ENCODE assay signal across 26 cellular contexts in genomic region chr14:94559638-94560290, GRCh38. TPM values are rescaled to one million over a fixed set of nuclear protein-coding genes. Genes with fewer than 3 reads are reported as not detected.
"Had no signal": no experiment of that assay in that cellular context is flagged by ENCODE, and none has a peak within 500 bp of the region (broad histone marks: within the 10 kb centered on the region; RNA-seq: fewer than 3 reads in every experiment).

No MANE protein-coding gene starts in this region.

- FAIRE-seq: colon, endothelial cell of umbilical vein, frontal cortex, islet of Langerhans had no signal

- H3K9ac ChIP-seq: neural progenitor cell had no signal

- H3K36me3 ChIP-seq: lower lobe of right lung, neural progenitor cell, ovary, thoracic aorta, vagina had no signal

- ATAC-seq: activated CD8-positive, alpha-beta memory T cell treated with anti-CD3 and anti-CD28 coated beads, Interleukin-2, amount 10 ng/mL, durations not matched to agents 7 days and 5 days; activated CD8-positive, alpha-beta T cell treated with anti-CD3 and anti-CD28 coated beads for 36 hours; effector memory CD8-positive, alpha-beta T cell; esophagus mucosa; lower lobe of right lung; naive thymus-derived CD8-positive, alpha-beta T cell; sciatic nerve had no signal

- DNase-seq: activated B cell treated with CpG ODN at 0.5 μM for 24 hours; activated CD4-positive, alpha-beta T cell treated with anti-CD3 and anti-CD28 coated beads for 48 hours; activated CD8-positive, alpha-beta memory T cell treated with anti-CD3 and anti-CD28 coated beads, Interleukin-2, amount 10 ng/mL, durations not matched to agents 7 days and 5 days; activated CD8-positive, alpha-beta T cell treated with anti-CD3 and anti-CD28 coated beads for 36 hours; activated gamma-delta T cell; activated naive CD4-positive, alpha-beta T cell treated with anti-CD3 and anti-CD28 coated beads, Interleukin-2, amount 50 U/mL, for 16 hours; activated T-cell treated with anti-CD3 and anti-CD28 coated beads for 4 hours; central memory CD4-positive, alpha-beta T cell; effector memory CD8-positive, alpha-beta T cell; lower lobe of right lung; naive thymus-derived CD8-positive, alpha-beta T cell; ovary; stimulated activated CD4-positive, alpha-beta T cell treated with anti-CD3 and anti-CD28 coated beads, Interleukin-4, amount 100 ng/mL, for 1 hour; stimulated activated naive CD4-positive, alpha-beta T cell had no signal

- H2AFZ ChIP-seq: neural progenitor cell had no signal

- H3K9me3 ChIP-seq: lower lobe of right lung, vagina had no signal

- H3K4me2 ChIP-seq: neural progenitor cell had no signal

- H3K4me3 ChIP-seq: dorsolateral prefrontal cortex, lower lobe of right lung, neural progenitor cell, ovary, thoracic aorta, vagina had no signal

- H3K27me3 ChIP-seq: neural progenitor cell, ovary, vagina had no signal

- H3K4me1 ChIP-seq: lower lobe of right lung, neural progenitor cell, vagina had no signal

- H3K27ac ChIP-seq: lower lobe of right lung, neural progenitor cell, ovary, thoracic aorta, vagina had no signal

RNA-seq across cellular contexts. Expression of gene SERPINA4, which starts 1.5 kb away (rescaled TPM):
- total RNA-seq: activated B cell treated with CpG ODN at 0.5 μM for 24 hours; activated CD8-positive, alpha-beta memory T cell treated with anti-CD3 and anti-CD28 coated beads, Interleukin-2, amount 10 ng/mL, durations not matched to agents 7 days and 5 days; activated CD8-positive, alpha-beta T cell treated with anti-CD3 and anti-CD28 coated beads for 36 hours; dorsolateral prefrontal cortex; endothelial cell of umbilical vein; esophagus mucosa; frontal cortex; lower lobe of right lung; mesothelial cell of epicardium; naive thymus-derived CD8-positive, alpha-beta T cell; pulmonary artery endothelial cell; sciatic nerve; thoracic aorta; vagina had no signal
- polyA plus RNA-seq: endothelial cell of umbilical vein; naive thymus-derived CD8-positive, alpha-beta T cell; ovary had no signal

RNA-seq across cellular contexts. Expression of gene SERPINA5, which starts 21.5 kb away (rescaled TPM):
- total RNA-seq: activated B cell treated with CpG ODN at 0.5 μM for 24 hours; activated CD8-positive, alpha-beta memory T cell treated with anti-CD3 and anti-CD28 coated beads, Interleukin-2, amount 10 ng/mL, durations not matched to agents 7 days and 5 days; activated CD8-positive, alpha-beta T cell treated with anti-CD3 and anti-CD28 coated beads for 36 hours; endothelial cell of umbilical vein; frontal cortex; naive thymus-derived CD8-positive, alpha-beta T cell had no signal
- polyA plus RNA-seq: naive thymus-derived CD8-positive, alpha-beta T cell had no signal

RNA-seq across cellular contexts. Expression of gene SERPINA12, which starts 50.5 kb away (rescaled TPM):
- total RNA-seq: activated B cell treated with CpG ODN at 0.5 μM for 24 hours; activated CD8-positive, alpha-beta memory T cell treated with anti-CD3 and anti-CD28 coated beads, Interleukin-2, amount 10 ng/mL, durations not matched to agents 7 days and 5 days; activated CD8-positive, alpha-beta T cell treated with anti-CD3 and anti-CD28 coated beads for 36 hours; dorsolateral prefrontal cortex; endothelial cell of umbilical vein; esophagus mucosa; frontal cortex; lower lobe of right lung; mesothelial cell of epicardium; naive thymus-derived CD8-positive, alpha-beta T cell; ovary; pulmonary artery endothelial cell; sciatic nerve; thoracic aorta had no signal
- polyA plus RNA-seq: endothelial cell of umbilical vein; naive thymus-derived CD8-positive, alpha-beta T cell; ovary had no signal

RNA-seq across cellular contexts. Expression of gene SERPINA3, which starts 52.4 kb away (rescaled TPM):
- total RNA-seq: activated B cell treated with CpG ODN at 0.5 μM for 24 hours; activated CD8-positive, alpha-beta memory T cell treated with anti-CD3 and anti-CD28 coated beads, Interleukin-2, amount 10 ng/mL, durations not matched to agents 7 days and 5 days; activated CD8-positive, alpha-beta T cell treated with anti-CD3 and anti-CD28 coated beads for 36 hours; endothelial cell of umbilical vein; frontal cortex; naive thymus-derived CD8-positive, alpha-beta T cell had no signal
- polyA plus RNA-seq: endothelial cell of umbilical vein; naive thymus-derived CD8-positive, alpha-beta T cell had no signal
